31 cellular contexts compared by ENCODE assay signal in the genomic region with DNA sequence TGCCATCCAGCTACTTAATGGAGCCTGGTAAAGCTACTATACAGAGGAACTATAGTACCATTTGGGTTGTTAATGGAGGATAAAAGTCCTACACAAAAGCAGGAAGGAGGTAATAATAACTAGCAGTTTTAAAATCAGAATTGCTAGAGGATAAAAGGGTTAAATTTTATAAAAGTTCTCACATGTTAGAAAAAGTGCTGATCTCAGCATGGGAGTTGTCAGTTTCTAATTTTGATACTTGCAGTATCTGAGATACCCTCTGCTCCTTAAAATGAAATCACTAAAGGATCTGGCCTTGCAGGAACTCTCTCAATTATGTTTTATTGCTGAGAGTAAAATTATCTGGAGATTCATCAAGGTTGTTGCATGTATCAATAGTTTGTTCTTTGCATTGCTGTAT.
"Had no signal": no experiment of that assay in that cellular context is flagged by ENCODE, and none has a peak within 500 bp of the region (broad histone marks: within the 10 kb centered on the region; RNA-seq: fewer than 3 reads in every experiment).

No MANE protein-coding gene starts in this region.

- H3K4me3 ChIP-seq: neural progenitor cell, ovary, psoas muscle, skin epidermis, smooth muscle cell, spleen, suprapubic skin, testis, tibial artery, transverse colon, upper lobe of right lung, uterus had no signal

- H3K27ac Mint-ChIP-seq: natural killer cell; nephron; neural progenitor cell; progenitor cell of endocrine pancreas; stimulated activated memory B cell treated with anti-CD40 and anti-IgM and Interleukin-4, amounts not matched to agents 10 μg/mL and 1 μg/mL and 100 μg/mL, for 72 hours; stimulated activated naive CD8-positive, alpha-beta T cell treated with anti-CD3 and anti-CD28 coated beads, Interleukin-15, amount 100 ng/mL, for 72 hours; type B pancreatic cell had no signal

- H2AFZ ChIP-seq: neural progenitor cell, parathyroid adenoma had no signal

- H3K36me3 ChIP-seq: neural progenitor cell, ovary, spleen, suprapubic skin, tibial artery, transverse colon, upper lobe of right lung, uterus had no signal

- H3K79me2 ChIP-seq: parathyroid adenoma had no signal

- H3K27ac ChIP-seq: neural progenitor cell, ovary, parathyroid adenoma, psoas muscle, skin epidermis, spleen, suprapubic skin, testis, tibial artery, transverse colon, upper lobe of right lung, uterus had no signal

- ATAC-seq: natural killer cell; psoas muscle; right cardiac atrium; sciatic nerve; stimulated activated memory B cell treated with anti-CD40 and anti-IgM and Interleukin-4, amounts not matched to agents 10 μg/mL and 1 μg/mL and 100 μg/mL, for 72 hours; stimulated activated naive CD8-positive, alpha-beta T cell treated with anti-CD3 and anti-CD28 coated beads, Interleukin-15, amount 100 ng/mL, for 72 hours; stimulated activated naive CD8-positive, alpha-beta T cell treated with anti-CD3 and anti-CD28 coated beads, Interleukin-15, Interleukin-2, amounts not matched to agents 100 U/mL and 50 U/mL, for 24 hours; upper lobe of right lung had no signal

- H3K4me3 Mint-ChIP-seq: natural killer cell; nephron; neural progenitor cell; stimulated activated memory B cell treated with anti-CD40 and anti-IgM and Interleukin-4, amounts not matched to agents 10 μg/mL and 1 μg/mL and 100 μg/mL, for 72 hours; stimulated activated naive CD8-positive, alpha-beta T cell treated with anti-CD3 and anti-CD28 coated beads, Interleukin-15, amount 100 ng/mL, for 72 hours; type B pancreatic cell had no signal

- H3K9me3 ChIP-seq: ovary, testis, upper lobe of right lung, uterus had no signal

- H3K36me3 Mint-ChIP-seq: neural progenitor cell; stimulated activated memory B cell treated with anti-CD40 and anti-IgM and Interleukin-4, amounts not matched to agents 10 μg/mL and 1 μg/mL and 100 μg/mL, for 72 hours; type B pancreatic cell had no signal

- H3K27me3 ChIP-seq: neural progenitor cell, ovary, spleen, suprapubic skin, testis, tibial artery, transverse colon, upper lobe of right lung, uterus had no signal

- DNase-seq: natural killer cell; occipital lobe; ovary; posterior cingulate gyrus; psoas muscle; right cardiac atrium; spleen; stimulated activated CD4-positive, alpha-beta T cell treated with anti-CD3 and anti-CD28 coated beads, Interleukin-12 subunit alpha, Interleukin-12 subunit beta, amount 100 ng/mL, for 4 hours; stimulated activated CD4-positive, alpha-beta T cell treated with anti-CD3 and anti-CD28 coated beads, Interleukin-1b, Interleukin-23, amount 100 ng/mL, for 48 hours; stimulated activated CD4-positive, alpha-beta T cell treated with anti-CD3 and anti-CD28 coated beads, Interleukin-4, amount 100 ng/mL, for 1 hour; stimulated activated CD4-positive, alpha-beta T cell treated with anti-CD3 and anti-CD28 coated beads, Interleukin-4, amount 100 ng/mL, for 4 hours; stimulated activated CD8-positive, alpha-beta memory T cell treated with anti-CD3 and anti-CD28 coated beads, Interleukin-4, amount 100 ng/mL, for 48 hours; stimulated activated naive CD4-positive, alpha-beta T cell; stimulated activated naive CD8-positive, alpha-beta T cell treated with anti-CD3 and anti-CD28 coated beads, Interleukin-15, amount 100 ng/mL, for 72 hours; stimulated activated naive CD8-positive, alpha-beta T cell treated with anti-CD3 and anti-CD28 coated beads, Interleukin-15, Interleukin-2, amounts not matched to agents 100 U/mL and 50 U/mL, for 24 hours; substantia nigra; testis; tibial artery; transverse colon; upper lobe of right lung; uterus had no signal

- H3K4me1 ChIP-seq: parathyroid adenoma, psoas muscle, spleen, suprapubic skin, testis, tibial artery, transverse colon, upper lobe of right lung, uterus had no signal

- H3K9ac ChIP-seq: neural progenitor cell, parathyroid adenoma had no signal

- H3K4me1 Mint-ChIP-seq: natural killer cell; nephron; stimulated activated memory B cell treated with anti-CD40 and anti-IgM and Interleukin-4, amounts not matched to agents 10 μg/mL and 1 μg/mL and 100 μg/mL, for 72 hours; stimulated activated naive CD8-positive, alpha-beta T cell treated with anti-CD3 and anti-CD28 coated beads, Interleukin-15, amount 100 ng/mL, for 72 hours had no signal

- H3K4me2 ChIP-seq: neural progenitor cell, smooth muscle cell had no signal
